ENCODE assay signal across 8 cellular contexts in the genomic region with DNA sequence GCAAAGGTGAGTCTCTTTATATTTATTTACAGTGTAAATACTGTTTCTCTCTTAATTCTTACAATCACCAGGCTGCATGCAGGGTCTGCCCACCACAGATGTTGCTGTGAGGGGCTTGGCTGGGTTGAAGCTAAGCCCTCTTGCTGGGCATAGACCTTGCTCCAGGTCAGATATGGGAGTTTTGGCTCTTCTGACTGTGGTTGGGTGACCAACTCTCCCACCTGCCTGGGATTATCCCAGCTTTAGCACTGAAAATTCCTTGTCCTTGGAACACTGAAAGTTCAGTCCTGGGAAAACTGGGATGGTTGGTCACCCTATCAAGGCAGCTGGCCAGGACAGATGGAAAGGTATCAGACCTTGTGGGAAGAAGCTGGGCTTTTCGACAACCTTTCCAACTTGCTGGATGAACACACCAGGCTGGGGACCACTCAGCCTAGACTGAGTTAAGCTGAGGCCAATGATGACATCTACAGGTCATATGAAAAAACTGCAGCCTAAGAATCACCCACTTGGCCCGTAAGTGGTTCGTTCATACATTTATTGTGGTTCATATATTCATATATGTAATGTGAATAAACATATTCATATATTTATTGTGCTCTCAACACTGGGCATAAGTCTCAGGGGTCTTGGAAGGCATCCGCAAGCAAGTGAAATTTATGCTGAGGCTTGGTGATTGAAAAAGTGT. TPM values are rescaled to one million over a fixed set of nuclear protein-coding genes. Genes with fewer than 3 reads are reported as not detected.
A peak's percentile ranks its signal among the peaks of the same experiment; 100 is the strongest.
DNase-seq lines count a peak whose midpoint lies in the region; ATAC-seq and TF ChIP-seq lines count a peak whose summit lies in the region.

No MANE protein-coding gene starts in this region.

- H3K36me3 Mint-ChIP-seq in CD4-positive, alpha-beta memory T cell, result no peaks in the 10 kb centered on the region
- H3K36me3 Mint-ChIP-seq in HFFc6 (ENCODE audit: low read depth), result no peaks in the 10 kb centered on the region
- H3K36me3 Mint-ChIP-seq in activated CD4-positive, alpha-beta T cell treated with anti-CD3 and anti-CD28 coated beads, Interleukin-2, amount 10 ng/mL, durations not matched to agents 24 days and 14 days (ENCODE audit: low read depth), result no peaks in the 10 kb centered on the region
- H3K36me3 Mint-ChIP-seq in endothelial cell (ENCODE audit: low read depth, unreplicated experiment), result no peaks in the 10 kb centered on the region
- H3K36me3 Mint-ChIP-seq in naive thymus-derived CD4-positive, alpha-beta T cell, result no peaks in the 10 kb centered on the region

- H3K27me3 Mint-ChIP-seq in CD4-positive, alpha-beta memory T cell, result no peaks in the 10 kb centered on the region
- H3K27me3 Mint-ChIP-seq in HFFc6 (ENCODE audit: insufficient read depth) (peaks cover 3% of the 10 kb centered on the region), endothelial cell (ENCODE audit: unreplicated experiment) (peaks cover 4% of the 10 kb centered on the region)
- no peaks in the 10 kb centered on the region for H3K27me3 Mint-ChIP-seq in activated CD4-positive, alpha-beta T cell treated with anti-CD3 and anti-CD28 coated beads, Interleukin-2, amount 10 ng/mL, durations not matched to agents 24 days and 14 days
- H3K27me3 Mint-ChIP-seq in naive thymus-derived CD4-positive, alpha-beta T cell, result no peaks in the 10 kb centered on the region

- intact Hi-C loops in CD4-positive, alpha-beta memory T cell (cut with micrococcal nuclease), result loop anchor here (1.0 to 5.0 kb wide), 6 partner anchors 282 to 947 kb away; a partner anchor contains a TSS
- intact Hi-C loops in activated CD4-positive, alpha-beta T cell treated with anti-CD3 and anti-CD28 coated beads, Interleukin-2, amount 10 ng/mL, durations not matched to agents 24 days and 14 days (cut with micrococcal nuclease), result loop anchor here (1.0 to 5.0 kb wide), 5 partner anchors 282 to 498 kb away; a partner anchor contains a TSS
- intact Hi-C loops in naive thymus-derived CD4-positive, alpha-beta T cell (cut with micrococcal nuclease), result loop anchor here (1.0 to 10.0 kb wide), 5 partner anchors 286 to 947 kb away; a partner anchor contains a TSS
- intact Hi-C loops in vagina (cut with DNase I), result loop anchor here (10.0 kb wide), 1 partner anchor 475 kb away; no protein-coding TSS in a partner anchor

- H3K36me3 ChIP-seq in CD4-positive, alpha-beta memory T cell (ENCODE audit: insufficient read depth, low read length), result no peaks in the 10 kb centered on the region
- no peaks in the 10 kb centered on the region for H3K36me3 ChIP-seq in naive thymus-derived CD4-positive, alpha-beta T cell (ENCODE audit: control insufficient read depth in 2 of 3, insufficient read depth in 3 of 3, low read length in 3 of 3)
- H3K36me3 ChIP-seq in vagina, result no peaks in the 10 kb centered on the region

- CTCF ChIA-PET in CD4-positive, alpha-beta memory T cell (lab: Charles Lee; ENCODE audit: partially characterized antibody), result interaction anchor here (0.7 to 10.0 kb wide), 23 partner anchors 8 to 571 kb away, joined by 3 to 388 read pairs (median 4); a partner anchor contains a TSS
- CTCF ChIA-PET in naive thymus-derived CD4-positive, alpha-beta T cell (lab: Charles Lee), result interaction anchor here (0.5 to 11.7 kb wide), 12 partner anchors 41 to 636 kb away, joined by 3 to 255 read pairs (median 3); a partner anchor contains a TSS

- peak overlapping the region in 2 of 7 donors; percentile 24 to 51 for H3K27ac Mint-ChIP-seq in CD4-positive, alpha-beta memory T cell
- H3K27ac Mint-ChIP-seq in HFFc6 (no peak overlapping the region), endothelial cell (ENCODE audit: unreplicated experiment) (no peak overlapping the region)
- no peak overlapping the region for H3K27ac Mint-ChIP-seq in activated CD4-positive, alpha-beta T cell treated with anti-CD3 and anti-CD28 coated beads, Interleukin-2, amount 10 ng/mL, durations not matched to agents 24 days and 14 days
- peak overlapping the region in 2 of 9 donors; percentile 28 to 40 for H3K27ac Mint-ChIP-seq in naive thymus-derived CD4-positive, alpha-beta T cell

- DNase-seq in CD4-positive, alpha-beta memory T cell, result peak; percentile 48 to 63 (median 58)
- DNase-seq in HFFc6 (peak; percentile 60), NCI-H524 treated with DMSO at 0.1 percent for 48 hours (lab: John Stamatoyannopoulos, UW) (peak; percentile 44), endothelial cell (ENCODE audit: low spot score) (peak; percentile 39), vagina (ENCODE audit: extremely low spot score in 2 of 2) (no peak)
- peak; percentile 80 for DNase-seq in activated CD4-positive, alpha-beta T cell treated with anti-CD3 and anti-CD28 coated beads, Interleukin-2, amount 10 ng/mL, durations not matched to agents 24 days and 14 days
- peak in 7 of 9 donors; percentile 33 to 66 (median 50) for DNase-seq in naive thymus-derived CD4-positive, alpha-beta T cell

- H3K4me3 ChIP-seq in CD4-positive, alpha-beta memory T cell (ENCODE audit: low read length in 2 of 2), result no peak overlapping the region
- H3K4me3 ChIP-seq in naive thymus-derived CD4-positive, alpha-beta T cell (ENCODE audit: low read length), result no peak overlapping the region
- H3K4me3 ChIP-seq in vagina, result no peak overlapping the region

- no peak for ATAC-seq in naive thymus-derived CD4-positive, alpha-beta T cell
- no peak for ATAC-seq in GM21381 (IDR thresholded peaks at IDR 0.05; ENCODE audit: unreplicated experiment)

- peak overlapping the region in 1 of 8 donors; percentile 3 for H3K4me3 Mint-ChIP-seq in CD4-positive, alpha-beta memory T cell
- H3K4me3 Mint-ChIP-seq in HFFc6 (no peak overlapping the region), endothelial cell (ENCODE audit: unreplicated experiment) (no peak overlapping the region)
- H3K4me3 Mint-ChIP-seq in activated CD4-positive, alpha-beta T cell treated with anti-CD3 and anti-CD28 coated beads, Interleukin-2, amount 10 ng/mL, durations not matched to agents 24 days and 14 days, result no peak overlapping the region
- H3K4me3 Mint-ChIP-seq in naive thymus-derived CD4-positive, alpha-beta T cell, result peak overlapping the region in 3 of 10 donors; percentile 5 to 26 (median 16)

- POLR2A ChIA-PET in CD4-positive, alpha-beta memory T cell (lab: Charles Lee; ENCODE audit: partially characterized antibody), result interaction anchor here (0.7 to 6.4 kb wide), 6 partner anchors 40 to 507 kb away, joined by 3 to 158 read pairs (median 3); a partner anchor contains a TSS
- POLR2A ChIA-PET in naive thymus-derived CD4-positive, alpha-beta T cell (lab: Charles Lee), result interaction anchor here (0.7 to 8.4 kb wide), 5 partner anchors 10 to 570 kb away, joined by 3 to 126 read pairs (median 3); a partner anchor contains a TSS

- TF ChIP-seq POLR2A in vagina (IDR thresholded peaks at IDR 0.05), result no peak

- TF ChIP-seq CTCF in HFFc6 (IDR thresholded peaks at IDR 0.05), result peak; percentile 85
- peak; percentile 64 for TF ChIP-seq CTCF in endothelial cell (IDR thresholded peaks at IDR 0.05; ENCODE audit: unreplicated experiment)
- TF ChIP-seq CTCF in vagina (IDR thresholded peaks at IDR 0.05), result peak; percentile 62 to 72 (median 71)

- H3K27me3 ChIP-seq in CD4-positive, alpha-beta memory T cell (ENCODE audit: insufficient read depth, low read length), result no peaks in the 10 kb centered on the region
- no peaks in the 10 kb centered on the region for H3K27me3 ChIP-seq in naive thymus-derived CD4-positive, alpha-beta T cell (ENCODE audit: control insufficient read depth in 2 of 2, insufficient read depth in 2 of 2, low read length in 2 of 2)
- no peaks in the 10 kb centered on the region for H3K27me3 ChIP-seq in vagina

- no peak overlapping the region for H3K27ac ChIP-seq in CD4-positive, alpha-beta memory T cell (ENCODE audit: low read depth, low read length)
- no peak overlapping the region for H3K27ac ChIP-seq in naive thymus-derived CD4-positive, alpha-beta T cell (ENCODE audit: low read depth, low read length)
- no peak overlapping the region for H3K27ac ChIP-seq in vagina

- no peaks in the 10 kb centered on the region for H3K9me3 Mint-ChIP-seq in CD4-positive, alpha-beta memory T cell
- H3K9me3 Mint-ChIP-seq in HFFc6, result no peaks in the 10 kb centered on the region
- no peaks in the 10 kb centered on the region for H3K9me3 Mint-ChIP-seq in activated CD4-positive, alpha-beta T cell treated with anti-CD3 and anti-CD28 coated beads, Interleukin-2, amount 10 ng/mL, durations not matched to agents 24 days and 14 days
- H3K9me3 Mint-ChIP-seq in endothelial cell (ENCODE audit: unreplicated experiment), result no peaks in the 10 kb centered on the region
- no peaks in the 10 kb centered on the region for H3K9me3 Mint-ChIP-seq in naive thymus-derived CD4-positive, alpha-beta T cell

- no peaks in the 10 kb centered on the region for H3K9me3 ChIP-seq in CD4-positive, alpha-beta memory T cell (ENCODE audit: control insufficient read depth in 1 of 2, low read length in 2 of 2)
- H3K9me3 ChIP-seq in naive thymus-derived CD4-positive, alpha-beta T cell (ENCODE audit: control insufficient read depth in 2 of 3, low read length in 3 of 3), result no peaks in the 10 kb centered on the region
- no peaks in the 10 kb centered on the region for H3K9me3 ChIP-seq in vagina

- H3K4me1 ChIP-seq in CD4-positive, alpha-beta memory T cell (ENCODE audit: insufficient read depth, low read length), result peaks cover 11% of the 10 kb centered on the region
- H3K4me1 ChIP-seq in naive thymus-derived CD4-positive, alpha-beta T cell (ENCODE audit: control insufficient read depth in 2 of 2, insufficient read depth in 2 of 2, low read length in 2 of 2), result peaks cover 7 to 9% of the 10 kb centered on the region in 2 donors
- H3K4me1 ChIP-seq in vagina, result peaks cover 17% of the 10 kb centered on the region

- H3K4me1 Mint-ChIP-seq in CD4-positive, alpha-beta memory T cell, result peaks cover 7 to 20% (median 11%) of the 10 kb centered on the region in 4 donors
- H3K4me1 Mint-ChIP-seq in HFFc6 (ENCODE audit: low read depth) (peaks cover 14% of the 10 kb centered on the region), endothelial cell (ENCODE audit: unreplicated experiment) (peaks cover 9% of the 10 kb centered on the region)
- H3K4me1 Mint-ChIP-seq in activated CD4-positive, alpha-beta T cell treated with anti-CD3 and anti-CD28 coated beads, Interleukin-2, amount 10 ng/mL, durations not matched to agents 24 days and 14 days, result peaks cover 22% of the 10 kb centered on the region
- H3K4me1 Mint-ChIP-seq in naive thymus-derived CD4-positive, alpha-beta T cell, result peaks cover 6 to 26% (median 19%) of the 10 kb centered on the region in 7 donors

RNA-seq across cellular contexts. Expression of a gene that starts 26.6 kb away (rescaled TPM):
- under 1 TPM; 0.19 to 0.32 TPM for total RNA-seq in CD4-positive, alpha-beta memory T cell
- polyA plus RNA-seq in CD4-positive, alpha-beta memory T cell, result under 1 TPM; 0.30 to 0.78 TPM
- under 1 TPM; 0.36 to 0.80 (median 0.58) TPM for total RNA-seq in HFFc6 (2021; fragmentation: NEBNext Ultra II Directional; extraction: Animal tissue kit (Norgen Biotek cat#: 25700))
- 39.6 and 39.8 TPM in 2 replicates for total RNA-seq in activated CD4-positive, alpha-beta T cell treated with anti-CD3 and anti-CD28 coated beads, Interleukin-2, amount 10 ng/mL, durations not matched to agents 24 days and 14 days
- total RNA-seq in endothelial cell (ENCODE audit: unreplicated experiment) (2.5 TPM), vagina (2.2 TPM)
- 1 to 10 TPM in 1 of 5 experiments, under 1 TPM in 4; 0.32 to 6.7 (median 0.68) TPM for total RNA-seq in naive thymus-derived CD4-positive, alpha-beta T cell
- polyA plus RNA-seq in naive thymus-derived CD4-positive, alpha-beta T cell, result 1 to 10 TPM in 1 of 2 donors, under 1 TPM in 1; 0.69 to 1.0 TPM

RNA-seq across cellular contexts. Expression of a gene that starts 39.8 kb away (rescaled TPM):
- total RNA-seq in CD4-positive, alpha-beta memory T cell, result 10 to 100 TPM; 18.2 to 18.9 TPM
- 10 to 100 TPM in 1 of 2 donors, 1 to 10 TPM in 1; 6.1 to 13.5 TPM for polyA plus RNA-seq in CD4-positive, alpha-beta memory T cell
- 10 to 100 TPM in 3 of 6 experiments, 1 to 10 TPM in 3; 9.5 to 11.7 (median 10.1) TPM for total RNA-seq in HFFc6 (2021; fragmentation: NEBNext Ultra II Directional; extraction: Animal tissue kit (Norgen Biotek cat#: 25700))
- total RNA-seq in activated CD4-positive, alpha-beta T cell treated with anti-CD3 and anti-CD28 coated beads, Interleukin-2, amount 10 ng/mL, durations not matched to agents 24 days and 14 days, result 38.2 and 44.8 TPM in 2 replicates
- total RNA-seq in endothelial cell (ENCODE audit: unreplicated experiment) (9.7 TPM), vagina (9.8 TPM)
- 10 to 100 TPM; 20.6 to 53.3 (median 25.7) TPM for total RNA-seq in naive thymus-derived CD4-positive, alpha-beta T cell
- 10 to 100 TPM; 16.7 to 20.5 TPM for polyA plus RNA-seq in naive thymus-derived CD4-positive, alpha-beta T cell

RNA-seq across cellular contexts. Expression of a gene that starts 40.1 kb away (rescaled TPM):
- 10 to 100 TPM; 70.0 to 72.1 TPM for total RNA-seq in CD4-positive, alpha-beta memory T cell
- 10 to 100 TPM; 24.0 to 26.1 TPM for polyA plus RNA-seq in CD4-positive, alpha-beta memory T cell
- total RNA-seq in HFFc6 (2021; fragmentation: NEBNext Ultra II Directional; extraction: Animal tissue kit (Norgen Biotek cat#: 25700)), result 10 to 100 TPM in 3 of 6 experiments, 1 to 10 TPM in 3; 8.7 to 12.9 (median 10.5) TPM
- 55.6 and 57.0 TPM in 2 replicates for total RNA-seq in activated CD4-positive, alpha-beta T cell treated with anti-CD3 and anti-CD28 coated beads, Interleukin-2, amount 10 ng/mL, durations not matched to agents 24 days and 14 days
- 31.5 TPM for total RNA-seq in endothelial cell (ENCODE audit: unreplicated experiment)
- 10 to 100 TPM; 56.7 to 85.4 (median 67.7) TPM for total RNA-seq in naive thymus-derived CD4-positive, alpha-beta T cell
- 10 to 100 TPM; 17.7 to 31.5 TPM for polyA plus RNA-seq in naive thymus-derived CD4-positive, alpha-beta T cell
- total RNA-seq in vagina, result 27.0 TPM

Comparison
In these comparisons a context has a peak if more than half of its experiments do, and no peak if none do; other contexts are left out.
1. DNase-seq: peak in CD4-positive, alpha-beta memory T cell (5 of 5), HFFc6 (single experiment), NCI-H524 treated with DMSO at 0.1 percent for 48 hours (single experiment), activated CD4-positive, alpha-beta T cell treated with anti-CD3 and anti-CD28 coated beads, Interleukin-2, amount 10 ng/mL, durations not matched to agents 24 days and 14 days (single experiment), endothelial cell (single experiment) and naive thymus-derived CD4-positive, alpha-beta T cell (7 of 9); none in vagina (0 of 2).
2. Peak in every context shown above with its lines, with median percentiles within 50 percentile points of each other: CTCF ChIP-seq.